ENCODE assay signal across 8 cellular contexts in the genomic region with DNA sequence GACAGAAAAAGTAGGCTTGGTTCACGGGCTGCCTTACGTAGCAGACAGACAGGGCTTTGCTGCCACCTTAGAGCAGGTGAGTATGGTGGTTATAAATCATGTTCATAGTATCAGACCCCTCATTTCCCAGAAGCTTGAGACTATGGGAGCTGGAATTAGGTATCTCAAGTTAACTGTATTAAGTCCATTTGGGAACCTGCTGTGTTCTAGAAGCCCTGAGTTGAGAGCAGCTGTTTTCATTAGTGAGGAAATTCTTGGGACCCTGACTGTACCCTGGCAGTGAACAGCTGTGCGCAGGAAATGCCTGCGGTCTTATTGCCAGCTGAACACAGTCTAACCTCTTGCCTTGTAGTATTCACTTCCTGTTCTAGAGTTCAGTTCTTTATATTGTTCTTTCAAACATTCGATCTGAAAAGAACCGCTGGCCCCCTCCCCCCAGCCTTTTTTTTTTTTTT. TPM values are rescaled to one million over a fixed set of nuclear protein-coding genes. Genes with fewer than 3 reads are reported as not detected.
DNase-seq lines count a peak whose midpoint lies in the region; ATAC-seq and TF ChIP-seq lines count a peak whose summit lies in the region.

No MANE protein-coding gene starts in this region.

- H3K9me3 Mint-ChIP-seq in activated CD4-positive, alpha-beta T cell treated with anti-CD3 and anti-CD28 coated beads, Interleukin-2, amount 10 ng/mL, durations not matched to agents 24 days and 14 days = no peaks in the 10 kb centered on the region

- no peaks in the 10 kb centered on the region for H3K27me3 Mint-ChIP-seq in activated CD4-positive, alpha-beta T cell treated with anti-CD3 and anti-CD28 coated beads, Interleukin-2, amount 10 ng/mL, durations not matched to agents 24 days and 14 days

- H2BK120ac ChIP-seq in mesendoderm (ENCODE audit: low read depth, low read length) = no peak overlapping the region

- no peaks in the 10 kb centered on the region for H3K79me2 ChIP-seq in mesendoderm (ENCODE audit: control insufficient read depth, insufficient read depth, low read length)

- no peaks in the 10 kb centered on the region for H3K79me1 ChIP-seq in mesendoderm (ENCODE audit: low read length)

- TF ChIP-seq CTCF in AG09309 (IDR thresholded peaks at IDR 0.05; ENCODE audit: control insufficient read depth, insufficient read depth, low read depth, low read length, missing control alignments) (no peak), fibroblast of mammary gland (conservative IDR thresholded peaks at IDR 0.05; ENCODE audit: control insufficient read depth, insufficient read depth, low read depth, low read length) (no peak)

- H3K36me3 ChIP-seq in mesendoderm (ENCODE audit: control insufficient read depth, insufficient read depth, low read length) = peaks cover 2% of the 10 kb centered on the region

- H3K27ac Mint-ChIP-seq in activated CD4-positive, alpha-beta T cell treated with anti-CD3 and anti-CD28 coated beads, Interleukin-2, amount 10 ng/mL, durations not matched to agents 24 days and 14 days = peak overlapping the region; percentile 79

- H3K4me1 Mint-ChIP-seq in activated CD4-positive, alpha-beta T cell treated with anti-CD3 and anti-CD28 coated beads, Interleukin-2, amount 10 ng/mL, durations not matched to agents 24 days and 14 days = peaks cover 21% of the 10 kb centered on the region

- H3K4me2 ChIP-seq in mesendoderm (ENCODE audit: low read length) = no peak overlapping the region

- no peak overlapping the region for H2BK15ac ChIP-seq in mesendoderm (replicated peaks; ENCODE audit: low read depth)

- H3K4me3 ChIP-seq in AG09309 (ENCODE audit: control insufficient read depth, low read depth, low read length) (no peak overlapping the region), fibroblast of mammary gland (ENCODE audit: control insufficient read depth, low read depth, low read length) (no peak overlapping the region), mesendoderm (ENCODE audit: low read length) (no peak overlapping the region)

- no peak overlapping the region for H4K5ac ChIP-seq in mesendoderm (ENCODE audit: low read length)

- H2AK5ac ChIP-seq in mesendoderm (ENCODE audit: low read length) = no peak overlapping the region

- peak overlapping the region; percentile 47 for H3K4me3 Mint-ChIP-seq in activated CD4-positive, alpha-beta T cell treated with anti-CD3 and anti-CD28 coated beads, Interleukin-2, amount 10 ng/mL, durations not matched to agents 24 days and 14 days

- no peak overlapping the region for H3K56ac ChIP-seq in mesendoderm (ENCODE audit: low read length)

- no peak overlapping the region for H3K23ac ChIP-seq in mesendoderm (ENCODE audit: low read length)

- peaks cover 25% of the 10 kb centered on the region for H3K36me3 Mint-ChIP-seq in activated CD4-positive, alpha-beta T cell treated with anti-CD3 and anti-CD28 coated beads, Interleukin-2, amount 10 ng/mL, durations not matched to agents 24 days and 14 days (ENCODE audit: low read depth)

- no peak overlapping the region for H3K27ac ChIP-seq in mesendoderm (ENCODE audit: low read depth, low read length)

- no peaks in the 10 kb centered on the region for H3K4me1 ChIP-seq in mesendoderm (ENCODE audit: control insufficient read depth, low read depth, low read length)

- no peak overlapping the region for H3K4ac ChIP-seq in mesendoderm (ENCODE audit: low read depth, low read length)

- WGBS in mesendoderm (ENCODE audit: extremely low coverage, insufficient coverage, low lambda C conversion rate) = no CpG with 5 or more reads among the region's 6 CpGs

- H2BK5ac ChIP-seq in mesendoderm (ENCODE audit: low read length) = no peak overlapping the region

- H3K27me3 ChIP-seq in mesendoderm (ENCODE audit: insufficient read depth, low read length, poor library complexity) = no peaks in the 10 kb centered on the region

- peak; percentile 100 for ATAC-seq in GM19452 (IDR thresholded peaks at IDR 0.05; ENCODE audit: unreplicated experiment)
- peak; percentile 99 for ATAC-seq in HG03521 (IDR thresholded peaks at IDR 0.05; ENCODE audit: unreplicated experiment)

- intact Hi-C loops in activated CD4-positive, alpha-beta T cell treated with anti-CD3 and anti-CD28 coated beads, Interleukin-2, amount 10 ng/mL, durations not matched to agents 24 days and 14 days (cut with micrococcal nuclease) = no loop called here

- no peak overlapping the region for H3K18ac ChIP-seq in mesendoderm (ENCODE audit: low read length)

- DNase-seq in AG09309 (ENCODE audit: low read depth) (peak; percentile 49), fibroblast of mammary gland (ENCODE audit: low read depth) (peak; percentile 53), mesendoderm (no peak), OCI-M1 (lab: John Stamatoyannopoulos, UW) (no peak)
- DNase-seq in activated CD4-positive, alpha-beta T cell treated with anti-CD3 and anti-CD28 coated beads, Interleukin-2, amount 10 ng/mL, durations not matched to agents 24 days and 14 days = peak; percentile 83
- DNase-seq in stimulated activated CD4-positive, alpha-beta T cell treated with anti-CD3 and anti-CD28 coated beads, Interleukin-2, amount 100 ng/mL, for 24 hours = peak; percentile 37 to 47

- H4K8ac ChIP-seq in mesendoderm (ENCODE audit: low read depth, low read length) = no peak overlapping the region

- H3K9ac ChIP-seq in mesendoderm (ENCODE audit: low read length) = no peak overlapping the region

RNA-seq across cellular contexts. Expression of gene UGCG, which starts 29.8 kb away (rescaled TPM):
- total RNA-seq in activated CD4-positive, alpha-beta T cell treated with anti-CD3 and anti-CD28 coated beads, Interleukin-2, amount 10 ng/mL, durations not matched to agents 24 days and 14 days = 19.9 and 22.4 TPM in 2 replicates
- polyA plus RNA-seq in mesendoderm (2013, experiment 1 of 2) = 26.9 TPM
- 26.0 TPM for polyA plus RNA-seq in mesendoderm (2013, experiment 2 of 2)

Comparison
In these comparisons a context has a peak if more than half of its experiments do, and no peak if none do; other contexts are left out.
1. DNase-seq: peak in AG09309 (single experiment), activated CD4-positive, alpha-beta T cell treated with anti-CD3 and anti-CD28 coated beads, Interleukin-2, amount 10 ng/mL, durations not matched to agents 24 days and 14 days (single experiment), fibroblast of mammary gland (single experiment) and stimulated activated CD4-positive, alpha-beta T cell treated with anti-CD3 and anti-CD28 coated beads, Interleukin-2, amount 100 ng/mL, for 24 hours (2 of 2); none in mesendoderm (single experiment) and OCI-M1 (single experiment).